10 cellular contexts compared by ENCODE assay signal in genomic region chr3:141426404-141427034, GRCh38. TPM values are rescaled to one million over a fixed set of nuclear protein-coding genes. Genes with fewer than 3 reads are reported as not detected.
DNase-seq lines count a peak whose midpoint lies in the region; ATAC-seq and TF ChIP-seq lines count a peak whose summit lies in the region.
"Had no signal": no experiment of that assay in that cellular context is flagged by ENCODE, and none has a peak within 500 bp of the region (broad histone marks: within the 10 kb centered on the region; RNA-seq: fewer than 3 reads in every experiment).

No MANE protein-coding gene starts in this region.

- CTCF ChIA-PET in RWPE1 (lab: Yijun Ruan, JAX), result interaction anchor here (0.6 to 1.1 kb wide), 2 partner anchors 66 to 119 kb away, joined by 3 read pairs; no protein-coding TSS in a partner anchor

- DNase-seq in A172 (ENCODE audit: low spot score) (peak; percentile 58), RWPE1 (ENCODE audit: low spot score) (no peak), myocyte (ENCODE audit: low read depth) (peak; percentile 46), SW480 (ENCODE audit: low spot score) (no peak), MG63 (no peak)
- no peak for DNase-seq in stimulated activated CD4-positive, alpha-beta T cell treated with anti-CD3 and anti-CD28 coated beads, Interleukin-4, amount 100 ng/mL, for 4 hours
- DNase-seq: stimulated activated CD4-positive, alpha-beta T cell treated with anti-CD3 and anti-CD28 coated beads, Interleukin-12 subunit alpha, Interleukin-12 subunit beta, amount 100 ng/mL, for 4 hours had no signal

- ATAC-seq in esophagus mucosa (peak; percentile 48), GM19452 (IDR thresholded peaks at IDR 0.05; ENCODE audit: unreplicated experiment) (no peak)

- no peaks in the 10 kb centered on the region for H3K9me3 ChIP-seq in MG63

- POLR2A ChIA-PET in RWPE1 (lab: Yijun Ruan, JAX; ENCODE audit: low non-redundant PET), result no interaction called here

- no peak overlapping the region for H3K4me3 ChIP-seq in MG63

- no peaks in the 10 kb centered on the region for H3K27me3 ChIP-seq in MG63

- peak overlapping the region; percentile 48 for H3K27ac ChIP-seq in RWPE1
- H3K27ac ChIP-seq: HL-60 had no signal

- no peaks in the 10 kb centered on the region; the same call in 1 of the 2 replicates for H3K36me3 ChIP-seq in MG63

- TF ChIP-seq CTCF in RWPE1 (conservative IDR thresholded peaks at IDR 0.05; ENCODE audit: low read depth), result no peak

RNA-seq across cellular contexts. Expression of gene ZBTB38, which starts 58.2 kb away (rescaled TPM):
- total RNA-seq in A172 (2014; rRNA removed; shearing (Covaris generic)), result 81.2 and 94.1 TPM in 2 replicates
- total RNA-seq in esophagus mucosa, result 18.4 TPM
- total RNA-seq in myocyte, result 103 and 108 TPM in 2 replicates
- 21.9 TPM for polyA plus RNA-seq in myocyte (2012)
- total RNA-seq in MG63 (2014; rRNA removed; shearing (Covaris generic); ENCODE audit: low replicate concordance), result 15.8 and 29.9 TPM in 2 replicates

Comparison
In these comparisons a context has a peak if more than half of its experiments do, and no peak if none do; other contexts are left out.
1. DNase-seq: peak in A172 (single experiment) and myocyte (single experiment); none in RWPE1 (single experiment), SW480 (single experiment), MG63 (single experiment) and stimulated activated CD4-positive, alpha-beta T cell treated with anti-CD3 and anti-CD28 coated beads, Interleukin-4, amount 100 ng/mL, for 4 hours (0 of 2).